Comparison of ENCODE assay signal across 12 cellular contexts in the genomic region with DNA sequence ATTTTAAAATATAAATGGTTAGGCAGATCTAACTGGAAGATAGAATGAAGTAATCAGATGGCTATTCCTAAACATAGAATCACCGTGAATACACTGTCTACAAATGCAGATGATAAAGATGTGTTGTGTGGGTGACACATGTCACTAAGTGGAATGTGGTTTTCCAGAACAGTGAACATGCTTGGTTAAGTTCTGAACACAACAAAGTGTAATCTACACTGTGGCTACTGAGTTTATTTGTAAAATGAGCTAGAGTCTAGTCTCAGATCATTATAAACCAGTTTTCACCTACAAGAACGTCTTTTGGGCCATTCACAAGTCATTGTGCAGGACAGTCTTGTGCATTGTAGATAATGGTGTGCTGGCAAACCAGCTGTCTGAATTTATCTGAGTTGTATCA. TPM values are rescaled to one million over a fixed set of nuclear protein-coding genes. Genes with fewer than 3 reads are reported as not detected.
A peak's percentile ranks its signal among the peaks of the same experiment; 100 is the strongest.
DNase-seq lines count a peak whose midpoint lies in the region; ATAC-seq and TF ChIP-seq lines count a peak whose summit lies in the region.
"Had no signal": no experiment of that assay in that cellular context is flagged by ENCODE, and none has a peak within 500 bp of the region (broad histone marks: within the 10 kb centered on the region; RNA-seq: fewer than 3 reads in every experiment).

No MANE protein-coding gene starts in this region.

- peak; percentile 46 for ATAC-seq in activated T-cell treated with anti-CD3 and anti-CD28 coated beads, Interleukin-2, amount 50 U/mL, for 72 hours (replicated peaks in 1 of 2)
- peak; percentile 40 for ATAC-seq in HG03575 (IDR thresholded peaks at IDR 0.05; ENCODE audit: extremely low read depth, insufficient number of reproducible peaks, low FRiP score, unreplicated experiment)
- peak; percentile 47 for ATAC-seq in effector memory CD8-positive, alpha-beta T cell (replicated peaks)

- H3K9me3 Mint-ChIP-seq in activated T-cell treated with anti-CD3 and anti-CD28 coated beads, Interleukin-2, amount 50 U/mL, for 72 hours: no peaks in the 10 kb centered on the region
- H3K9me3 Mint-ChIP-seq in effector memory CD8-positive, alpha-beta T cell: no peaks in the 10 kb centered on the region

- in situ Hi-C loops in transverse colon (cut with MboI; ENCODE audit: low pct_ligation_motif_present in 1 of 4, low pct_unique_long_range_greater_than_20kb in 1 of 4, low sequenced_read_pairs in 3 of 4): no loop called here

- no peak for TF ChIP-seq EP300 in transverse colon (IDR thresholded peaks at IDR 0.05; ENCODE audit: low read depth)

- peaks cover 17 to 31% of the 10 kb centered on the region in 2 donors for H3K36me3 Mint-ChIP-seq in activated T-cell treated with anti-CD3 and anti-CD28 coated beads, Interleukin-2, amount 50 U/mL, for 72 hours (ENCODE audit: insufficient read depth in 2 of 2)
- peaks cover 72% of the 10 kb centered on the region for H3K36me3 Mint-ChIP-seq in effector memory CD8-positive, alpha-beta T cell (ENCODE audit: insufficient read depth)

- H3K27ac ChIP-seq in transverse colon: peak overlapping the region in 3 of 4 donors; percentile 2 to 42 (median 42)

- peak overlapping the region; percentile 86 to 95 for H3K4me3 Mint-ChIP-seq in activated T-cell treated with anti-CD3 and anti-CD28 coated beads, Interleukin-2, amount 50 U/mL, for 72 hours
- peak overlapping the region; percentile 77 to 89 for H3K4me3 Mint-ChIP-seq in effector memory CD8-positive, alpha-beta T cell

- no peaks in the 10 kb centered on the region for H3K27me3 Mint-ChIP-seq in activated T-cell treated with anti-CD3 and anti-CD28 coated beads, Interleukin-2, amount 50 U/mL, for 72 hours (ENCODE audit: low read depth)
- H3K27me3 Mint-ChIP-seq in effector memory CD8-positive, alpha-beta T cell: no peaks in the 10 kb centered on the region

- no peak for TF ChIP-seq POLR2A in transverse colon (IDR thresholded peaks at IDR 0.05)

- WGBS in transverse colon (ENCODE audit: low coverage in 1 of 2), 2 donors: 67 to 88% methylated on average over 1 to 2 of the region's 2 CpGs

- intact Hi-C loops in transverse colon (cut with DNase I; ENCODE audit: low total_unique reads): no loop called here

- H3K36me3 ChIP-seq in transverse colon: peaks cover 0 to 38% (median 11%) of the 10 kb centered on the region in 4 donors

- no peak for DNase-seq in activated T-cell treated with anti-CD3 and anti-CD28 coated beads, Interleukin-2, amount 50 U/mL, for 72 hours
- no peak for DNase-seq in activated T-cell treated with anti-CD3 and anti-CD28 coated beads, Interleukin-2, amount 50 U/mL, for 1 hour
- DNase-seq in effector memory CD8-positive, alpha-beta T cell: no peak
- DNase-seq in transverse colon: no peak
- DNase-seq in germinal center (ENCODE audit: low spot score): no peak
- no peak for DNase-seq in DMS79 (lab: John Stamatoyannopoulos, UW)
- DNase-seq in iPS-NIHi7 (ENCODE audit: extremely low spot score): no peak
- DNase-seq: esophagus squamous epithelium, left cardiac atrium, NCI-H524 treated with DMSO at 0.1 percent for 48 hours, retina had no signal

- no peaks in the 10 kb centered on the region for H3K27me3 ChIP-seq in transverse colon
- H3K27me3 ChIP-seq: esophagus squamous epithelium had no signal

- no peaks in the 10 kb centered on the region for H3K4me1 ChIP-seq in transverse colon

- H3K4me1 Mint-ChIP-seq in activated T-cell treated with anti-CD3 and anti-CD28 coated beads, Interleukin-2, amount 50 U/mL, for 72 hours (ENCODE audit: low read depth): peaks cover 98% of the 10 kb centered on the region
- H3K4me1 Mint-ChIP-seq in effector memory CD8-positive, alpha-beta T cell (ENCODE audit: low read depth in 2 of 2): peaks cover 54 to 79% of the 10 kb centered on the region in 2 donors

- no peak overlapping the region for H3K4me3 ChIP-seq in transverse colon
- H3K4me3 ChIP-seq: esophagus squamous epithelium had no signal

- no peak for TF ChIP-seq CTCF in transverse colon (IDR thresholded peaks at IDR 0.05)

- no peaks in the 10 kb centered on the region for H3K9me3 ChIP-seq in transverse colon
- H3K9me3 ChIP-seq: esophagus squamous epithelium had no signal

- peak overlapping the region; percentile 97 for H3K27ac Mint-ChIP-seq in activated T-cell treated with anti-CD3 and anti-CD28 coated beads, Interleukin-2, amount 50 U/mL, for 72 hours
- H3K27ac Mint-ChIP-seq in effector memory CD8-positive, alpha-beta T cell: peak overlapping the region; percentile 88 to 96

RNA-seq across cellular contexts. Expression of a gene that starts 35.3 kb away (rescaled TPM):
- total RNA-seq in activated T-cell treated with anti-CD3 and anti-CD28 coated beads, Interleukin-2, amount 50 U/mL, for 72 hours: 10 to 100 TPM; 34.3 to 52.0 TPM
- total RNA-seq in transverse colon: 10 to 100 TPM; 20.6 to 91.1 (median 40.0) TPM

RNA-seq across cellular contexts. Expression of a gene that starts 35.5 kb away (rescaled TPM):
- 10 to 100 TPM; 23.4 to 26.1 TPM for total RNA-seq in activated T-cell treated with anti-CD3 and anti-CD28 coated beads, Interleukin-2, amount 50 U/mL, for 72 hours
- 10 to 100 TPM in 3 of 4 donors, 1 to 10 TPM in 1; 5.0 to 22.4 (median 12.4) TPM for total RNA-seq in transverse colon
